26 cellular contexts compared by ENCODE assay signal in the genomic region with DNA sequence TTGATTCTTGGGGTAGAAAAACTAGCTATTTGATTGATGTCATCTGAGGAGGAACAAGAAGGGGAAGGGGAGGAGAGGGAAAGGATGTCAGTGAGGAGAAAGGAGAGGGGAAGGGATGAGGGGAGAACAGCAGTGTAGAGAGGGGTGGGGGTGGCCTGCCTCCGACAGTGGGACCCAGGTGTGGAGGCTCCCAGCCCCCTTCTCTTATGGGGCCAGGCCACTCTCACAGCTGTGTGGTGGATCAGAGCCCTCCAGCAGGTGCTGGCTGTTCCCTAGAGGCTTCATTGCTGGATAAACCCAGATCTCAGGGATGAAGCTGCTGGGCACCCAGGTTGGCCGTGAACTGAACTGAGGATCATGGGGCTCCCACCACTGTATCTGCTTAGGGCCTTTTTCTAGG.
"Had no signal": no experiment of that assay in that cellular context is flagged by ENCODE, and none has a peak within 500 bp of the region (broad histone marks: within the 10 kb centered on the region; RNA-seq: fewer than 3 reads in every experiment).

No MANE protein-coding gene starts in this region.

- H3K27ac ChIP-seq: left ventricle myocardium inferior, pancreas, prostate gland, skin epidermis, suprapubic skin, thoracic aorta, tibial artery, upper lobe of right lung had no signal

- H3K27ac Mint-ChIP-seq: mesothelial cell of epicardium; natural killer cell; stimulated activated naive CD8-positive, alpha-beta T cell treated with anti-CD3 and anti-CD28 coated beads, Interleukin-15, Interleukin-2, amounts not matched to agents 100 ng/mL and 50 ng/mL, for 24 hours had no signal

- H3K9me3 Mint-ChIP-seq: immature natural killer cell had no signal

- H3K27me3 ChIP-seq: pancreas, suprapubic skin, tibial artery, upper lobe of right lung had no signal

- H3K4me1 Mint-ChIP-seq: mesothelial cell of epicardium had no signal

- DNase-seq: hypothalamus; immature natural killer cell; kidney; left ventricle myocardium inferior; naive B cell; natural killer cell; nucleus accumbens; pancreas; retina; right cardiac atrium; stimulated activated CD4-positive, alpha-beta T cell treated with anti-CD3 and anti-CD28 coated beads, Interleukin-12 subunit alpha, Interleukin-12 subunit beta, amount 100 ng/mL, for 4 hours; stimulated activated CD4-positive, alpha-beta T cell treated with anti-CD3 and anti-CD28 coated beads, Interleukin-15, amount 100 ng/mL, for 24 hours; stimulated activated CD4-positive, alpha-beta T cell treated with anti-CD3 and anti-CD28 coated beads, Interleukin-2, amount 100 ng/mL, for 24 hours; stimulated activated CD4-positive, alpha-beta T cell treated with anti-CD3 and anti-CD28 coated beads, Interleukin-4, amount 100 ng/mL, for 1 hour; stimulated activated naive CD4-positive, alpha-beta T cell; tibial artery; trophoblast cell; upper lobe of right lung had no signal

- H3K4me3 Mint-ChIP-seq: immature natural killer cell; mesothelial cell of epicardium; naive B cell; natural killer cell; stimulated activated naive CD8-positive, alpha-beta T cell treated with anti-CD3 and anti-CD28 coated beads, Interleukin-15, Interleukin-2, amounts not matched to agents 100 ng/mL and 50 ng/mL, for 24 hours had no signal

- H3K27me3 Mint-ChIP-seq: naive B cell; stimulated activated naive CD8-positive, alpha-beta T cell treated with anti-CD3 and anti-CD28 coated beads, Interleukin-15, Interleukin-2, amounts not matched to agents 100 ng/mL and 50 ng/mL, for 24 hours had no signal

- ATAC-seq: natural killer cell, pancreas, right cardiac atrium, sciatic nerve, upper lobe of right lung had no signal

- H3K36me3 Mint-ChIP-seq: mesothelial cell of epicardium had no signal

- H3K4me1 ChIP-seq: left ventricle myocardium inferior, pancreas, prostate gland, suprapubic skin, tibial artery, upper lobe of right lung had no signal

- H3K4me3 ChIP-seq: left ventricle myocardium inferior, lung, pancreas, prostate gland, skin epidermis, suprapubic skin, thoracic aorta, tibial artery, upper lobe of right lung had no signal

- H3K9me3 ChIP-seq: left ventricle myocardium inferior, pancreas, prostate gland, suprapubic skin, thoracic aorta, tibial artery, upper lobe of right lung had no signal

- H3K36me3 ChIP-seq: left ventricle myocardium inferior, pancreas, prostate gland, thoracic aorta, tibial artery, upper lobe of right lung had no signal
